Comparison of ENCODE assay signal across 24 cellular contexts in the genomic region with DNA sequence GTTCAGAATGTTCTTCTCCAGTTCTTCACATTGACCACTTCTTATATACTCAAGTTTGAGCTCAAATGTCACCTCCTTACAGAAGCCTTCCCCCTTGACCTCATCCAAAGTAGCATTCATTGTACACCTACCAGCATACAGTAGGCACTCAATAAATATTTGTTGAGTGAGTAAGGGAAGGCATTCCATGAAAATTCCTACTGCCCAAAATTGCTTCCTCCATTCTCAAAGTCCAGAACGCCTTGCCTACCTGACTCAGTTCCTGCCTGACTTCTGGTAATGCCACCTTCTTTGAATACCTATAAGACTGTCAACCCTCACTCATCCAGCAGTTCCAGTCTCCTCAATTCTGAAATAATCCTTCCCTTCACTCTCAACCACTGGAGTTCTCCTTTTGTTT.
"Had no signal": no experiment of that assay in that cellular context is flagged by ENCODE, and none has a peak within 500 bp of the region (broad histone marks: within the 10 kb centered on the region; RNA-seq: fewer than 3 reads in every experiment).

No MANE protein-coding gene starts in this region.

- H3K27ac ChIP-seq: ascending aorta, body of pancreas, VCaP had no signal

- H3K36me3 ChIP-seq: ascending aorta had no signal

- ATAC-seq: activated CD4-positive, CD25-positive, alpha-beta regulatory T cell treated with anti-CD3 and anti-CD28 coated beads, Interleukin-2, amount 50 U/mL, for 24 hours; activated CD8-positive, alpha-beta T cell treated with anti-CD3 and anti-CD28 coated beads for 36 hours; activated naive CD8-positive, alpha-beta T cell treated with anti-CD3 and anti-CD28 coated beads, Interleukin-2, amount 50 U/mL, for 24 hours; body of pancreas; T-cell had no signal

- H3K27me3 ChIP-seq: ascending aorta, body of pancreas had no signal

- H3K4me1 ChIP-seq: ascending aorta, body of pancreas had no signal

- H3K4me3 ChIP-seq: ascending aorta, body of pancreas had no signal

- DNase-seq: activated CD4-positive, alpha-beta T cell treated with anti-CD3 and anti-CD28 coated beads for 4 hours; activated CD8-positive, alpha-beta memory T cell treated with anti-CD3 and anti-CD28 coated beads, Interleukin-2, amount 50 U/mL, for 4 hours; activated CD8-positive, alpha-beta T cell treated with anti-CD3 and anti-CD28 coated beads for 36 hours; activated naive CD4-positive, alpha-beta T cell treated with anti-CD3 and anti-CD28 coated beads, Interleukin-2, amount 50 U/mL, for 16 hours; activated naive CD8-positive, alpha-beta T cell treated with anti-CD3 and anti-CD28 coated beads, Interleukin-2, amount 50 U/mL, for 24 hours; activated T-cell treated with anti-CD3 and anti-CD28 coated beads, Interleukin-2, amount 50 U/mL, for 1 hour; amniotic stem cell; body of pancreas; central memory CD4-positive, alpha-beta T cell; Kasumi-1; NCI-H1105 treated with DMSO at 0.1 percent for 48 hours; NCI-H1436 treated with DMSO at 0.1 percent for 48 hours; NCI-H187; NCI-H2081; NCI-H2227 treated with DMSO at 0.1 percent for 48 hours; NCI-H510A; NCI-H526 treated with DMSO at 0.1 percent for 48 hours; NCI-H82; SHP77 treated with DMSO at 0.1 percent for 48 hours; T-cell; T-helper 2 cell had no signal

- H3K9me3 ChIP-seq: ascending aorta, body of pancreas had no signal
